2 cellular contexts compared by ENCODE assay signal in the genomic region with DNA sequence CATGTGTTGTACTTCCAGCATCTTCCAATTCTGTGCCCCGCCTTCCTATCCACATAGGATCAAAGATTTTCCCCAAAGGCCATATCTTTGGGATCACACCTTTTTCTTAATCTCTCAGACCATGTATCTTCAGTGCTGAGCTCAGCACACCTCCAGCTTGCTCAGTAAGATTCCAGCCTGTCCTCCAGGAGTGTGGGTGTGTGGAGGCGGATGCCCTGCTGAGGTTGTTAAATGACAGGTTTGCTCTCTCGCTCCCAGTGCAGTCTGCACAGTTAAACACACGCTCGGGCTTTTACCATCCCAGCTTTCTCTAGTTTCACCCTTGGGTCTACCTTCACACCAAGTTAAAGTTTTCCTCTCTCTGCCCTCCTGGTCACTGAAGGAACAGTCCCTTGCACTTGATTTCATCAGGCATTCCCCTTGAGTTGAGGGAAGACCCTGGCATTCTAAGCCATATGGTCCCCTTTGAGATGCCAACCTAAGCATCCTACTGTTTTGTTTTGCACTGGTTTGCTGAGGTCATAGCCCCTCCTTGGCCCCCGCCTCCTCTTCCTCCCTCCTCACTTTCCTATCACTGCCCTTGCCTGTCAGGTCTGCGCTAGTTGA.
TF ChIP-seq lines count a peak whose summit lies in the region.

No MANE protein-coding gene starts in this region.

TF ChIP-seq in HCT116, 20 proteins besides CTCF, POLR2A, EP300 and RAD21 (continued from another document):
- TF ChIP-seq CEBPB (IDR thresholded peaks at IDR 0.05; ENCODE audit: low read depth), result peak; percentile 66; the same call in 1 of the 2 replicates
- TF ChIP-seq, protein P1, sequence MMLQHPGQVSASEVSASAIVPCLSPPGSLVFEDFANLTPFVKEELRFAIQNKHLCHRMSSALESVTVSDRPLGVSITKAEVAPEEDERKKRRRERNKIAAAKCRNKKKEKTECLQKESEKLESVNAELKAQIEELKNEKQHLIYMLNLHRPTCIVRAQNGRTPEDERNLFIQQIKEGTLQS (IDR thresholded peaks at IDR 0.05), result no peak

TF ChIP-seq in GM12891, 5 proteins besides CTCF, POLR2A, EP300 and RAD21 (continued from another document):
- TF ChIP-seq SPI1 (IDR thresholded peaks at IDR 0.05; ENCODE audit: low read depth, low read length) (no peak), POLR2AphosphoS5 (IDR thresholded peaks at IDR 0.05; ENCODE audit: low read depth, low read length) (no peak), TAF1 (IDR thresholded peaks at IDR 0.05; ENCODE audit: low read depth, low read length) (no peak)
